Comparison of ENCODE assay signal across 8 cellular contexts in the genomic region with DNA sequence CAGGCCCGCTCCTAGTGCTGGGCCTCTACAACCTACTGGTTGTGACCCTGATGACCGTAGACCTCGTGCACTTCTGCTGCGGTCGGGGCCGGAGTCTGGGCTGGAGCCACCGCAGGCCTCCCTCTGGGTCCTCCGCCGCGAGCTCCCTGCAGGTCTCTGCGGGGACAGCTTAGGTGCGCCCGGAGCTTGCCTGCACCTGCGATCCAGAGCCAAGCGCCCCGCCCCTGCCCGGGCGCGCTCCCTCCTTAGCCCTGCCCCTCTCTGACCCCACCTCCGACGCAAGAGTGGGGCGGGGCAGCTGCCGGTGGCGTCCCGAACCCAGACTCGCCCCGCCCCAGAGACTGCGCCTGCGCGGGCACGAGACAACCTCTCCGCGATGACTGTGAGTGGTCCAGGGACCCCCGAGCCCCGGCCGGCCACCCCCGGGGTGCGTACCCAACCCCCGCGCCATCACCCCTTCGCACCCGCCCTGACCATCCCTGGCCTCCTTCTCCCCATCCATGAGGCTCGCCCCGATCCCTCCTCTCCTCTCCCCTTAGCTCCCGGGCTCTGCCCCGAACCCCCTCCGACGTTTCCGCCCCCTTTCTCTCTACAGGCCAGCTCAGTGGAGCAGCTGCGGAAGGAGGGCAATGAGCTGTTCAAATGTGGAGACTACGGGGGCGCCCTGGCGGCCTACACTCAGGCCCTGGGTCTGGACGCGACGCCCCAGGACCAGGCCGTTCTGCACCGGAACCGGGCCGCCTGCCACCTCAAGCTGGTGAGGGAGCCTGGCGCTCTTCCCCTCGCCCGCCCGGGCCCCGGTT. TPM values are rescaled to one million over a fixed set of nuclear protein-coding genes. Genes with fewer than 3 reads are reported as not detected.
A peak's percentile ranks its signal among the peaks of the same experiment; 100 is the strongest.
DNase-seq lines count a peak whose midpoint lies in the region; ATAC-seq and TF ChIP-seq lines count a peak whose summit lies in the region.

A gene with protein sequence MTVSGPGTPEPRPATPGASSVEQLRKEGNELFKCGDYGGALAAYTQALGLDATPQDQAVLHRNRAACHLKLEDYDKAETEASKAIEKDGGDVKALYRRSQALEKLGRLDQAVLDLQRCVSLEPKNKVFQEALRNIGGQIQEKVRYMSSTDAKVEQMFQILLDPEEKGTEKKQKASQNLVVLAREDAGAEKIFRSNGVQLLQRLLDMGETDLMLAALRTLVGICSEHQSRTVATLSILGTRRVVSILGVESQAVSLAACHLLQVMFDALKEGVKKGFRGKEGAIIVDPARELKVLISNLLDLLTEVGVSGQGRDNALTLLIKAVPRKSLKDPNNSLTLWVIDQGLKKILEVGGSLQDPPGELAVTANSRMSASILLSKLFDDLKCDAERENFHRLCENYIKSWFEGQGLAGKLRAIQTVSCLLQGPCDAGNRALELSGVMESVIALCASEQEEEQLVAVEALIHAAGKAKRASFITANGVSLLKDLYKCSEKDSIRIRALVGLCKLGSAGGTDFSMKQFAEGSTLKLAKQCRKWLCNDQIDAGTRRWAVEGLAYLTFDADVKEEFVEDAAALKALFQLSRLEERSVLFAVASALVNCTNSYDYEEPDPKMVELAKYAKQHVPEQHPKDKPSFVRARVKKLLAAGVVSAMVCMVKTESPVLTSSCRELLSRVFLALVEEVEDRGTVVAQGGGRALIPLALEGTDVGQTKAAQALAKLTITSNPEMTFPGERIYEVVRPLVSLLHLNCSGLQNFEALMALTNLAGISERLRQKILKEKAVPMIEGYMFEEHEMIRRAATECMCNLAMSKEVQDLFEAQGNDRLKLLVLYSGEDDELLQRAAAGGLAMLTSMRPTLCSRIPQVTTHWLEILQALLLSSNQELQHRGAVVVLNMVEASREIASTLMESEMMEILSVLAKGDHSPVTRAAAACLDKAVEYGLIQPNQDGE (plus strand): TSS at position 337 of the 803 bp plus-strand sequence. CDS start 40 bp downstream, at position 377.

- no peak for TF ChIP-seq RAD21 in IMR-90 (IDR thresholded peaks at IDR 0.05; ENCODE audit: low read length)

- no TSS peak for BruUV-seq in IMR-90 (replicated peaks; lab: Mats Ljungman, UMichigan)
- no TSS peak for BruUV-seq in OCI-LY7 (replicated peaks; lab: Mats Ljungman, UMichigan)

- H2AK5ac ChIP-seq in IMR-90 (ENCODE audit: low read depth, low read length): peak within 1 kb of the TSS; percentile 83

- peak within 1 kb of the TSS; percentile 92 for H3K9ac ChIP-seq in IMR-90 (ENCODE audit: low read depth, low read length)
- H3K9ac ChIP-seq in mucosa of rectum (ENCODE audit: low read depth in 1 of 2, low read length in 2 of 2): peak within 1 kb of the TSS; percentile 78 to 84

- H3K27ac ChIP-seq in IMR-90 (ENCODE audit: insufficient read depth, low read length) (peak within 1 kb of the TSS; percentile 79), OCI-LY7 (ENCODE audit: low read depth, low read length, poor library complexity, severe bottlenecking) (peak within 1 kb of the TSS; percentile 48), epithelial cell of prostate (peak within 1 kb of the TSS; percentile 44), mucosa of rectum (ENCODE audit: low read depth in 2 of 2, low read length in 2 of 2) (peak within 1 kb of the TSS; percentile 76 to 85)

- H3K4me3 ChIP-seq in IMR-90 (ENCODE audit: insufficient read depth, low read depth, low read length): peak within 1 kb of the TSS; percentile 76
- H3K4me3 ChIP-seq in OCI-LY7 (ENCODE audit: low read depth, low read length, poor library complexity, severe bottlenecking): peak within 1 kb of the TSS; percentile 75
- H3K4me3 ChIP-seq in mucosa of rectum (ENCODE audit: low read length in 2 of 2): peak within 1 kb of the TSS; percentile 76 to 83

- in situ Hi-C loops in IMR-90 (cut with MboI; ENCODE audit: low sequenced_read_pairs): no loop called here

- H3K18ac ChIP-seq in IMR-90 (ENCODE audit: low read depth, low read length): no peak within 1 kb of the TSS; the same call in 1 of the 2 replicates

- H3K27me3 ChIP-seq in IMR-90 (ENCODE audit: control insufficient read depth, insufficient read depth, low read length) (no peaks in the 10 kb centered on the region), mucosa of rectum (ENCODE audit: control insufficient read depth in 2 of 2, insufficient read depth in 2 of 2, low read length in 2 of 2) (no peaks in the 10 kb centered on the region)

- ATAC-seq in GM21528 (IDR thresholded peaks at IDR 0.05; ENCODE audit: low FRiP score, unreplicated experiment): peak; percentile 65
- peak; percentile 89 for ATAC-seq in IMR-90 (ENCODE audit: low read depth)

- H4K20me1 ChIP-seq in IMR-90 (ENCODE audit: insufficient read depth, low read length): peaks cover 6% of the 10 kb centered on the region; the same call in 1 of the 2 replicates
- no peaks in the 10 kb centered on the region for H4K20me1 ChIP-seq in OCI-LY7 (ENCODE audit: insufficient read depth, low read length)

- no peak within 1 kb of the TSS for H2BK15ac ChIP-seq in IMR-90 (ENCODE audit: low read depth, low read length)

- H4K5ac ChIP-seq in IMR-90 (ENCODE audit: low read depth, low read length): peak within 1 kb of the TSS; percentile 16; the same call in 1 of the 2 replicates

- peak within 1 kb of the TSS; percentile 51 to 75 for H4K8ac ChIP-seq in IMR-90 (ENCODE audit: low read depth in 2 of 2, low read length in 2 of 2)

- H3K79me1 ChIP-seq in IMR-90 (ENCODE audit: low read depth in 1 of 2, low read length in 2 of 2): peaks cover 32 to 59% of the 10 kb centered on the region in 2 experiments

- peak within 1 kb of the TSS; percentile 96 for H2AFZ ChIP-seq in IMR-90 (replicated peaks; ENCODE audit: low read length, poor library complexity)
- H2AFZ ChIP-seq in OCI-LY7 (ENCODE audit: low read length): peak within 1 kb of the TSS; percentile 77

- H2AK9ac ChIP-seq in IMR-90 (replicated peaks; ENCODE audit: low read depth, low read length, poor library complexity): peak within 1 kb of the TSS; percentile 57

- TF ChIP-seq POLR2A in IMR-90 (IDR thresholded peaks at IDR 0.05; ENCODE audit: low read depth, low read length): 0 out of 2 replicates have a peak, but pooled peaks have one; percentile 62

- peak within 1 kb of the TSS; percentile 68; the same call in 1 of the 2 replicates for H2BK120ac ChIP-seq in IMR-90 (ENCODE audit: low read depth, low read length)

- CTCF ChIA-PET in IMR-90 (lab: Yijun Ruan, JAX) (interaction anchor here (0.6 to 2.7 kb wide), 6 partner anchors 8 to 71 kb away, joined by 3 to 9 read pairs (median 6); no protein-coding TSS in a partner anchor), OCI-LY7 (lab: Charles Lee; ENCODE audit: unreplicated experiment) (interaction anchor here (0.6 to 5.1 kb wide), 12 partner anchors 12 to 616 kb away, joined by 3 to 41 read pairs (median 4); a partner anchor contains a TSS)

- H3K9me1 ChIP-seq in IMR-90 (ENCODE audit: insufficient read depth, low read length): peaks cover 13% of the 10 kb centered on the region

- H3K14ac ChIP-seq in IMR-90 (replicated peaks; ENCODE audit: low read depth, low read length): peak within 1 kb of the TSS; percentile 96

- TF ChIP-seq CTCF in IMR-90 (conservative IDR thresholded peaks at IDR 0.05; ENCODE audit: low read depth, low read length): no peak
- peak; percentile 35; the same call in 1 of the 2 replicates for TF ChIP-seq CTCF in OCI-LY7 (conservative IDR thresholded peaks at IDR 0.05; ENCODE audit: low read length)

- H3K4me1 ChIP-seq in IMR-90 (ENCODE audit: control insufficient read depth, insufficient read depth, low read length): peaks cover 9% of the 10 kb centered on the region
- peaks cover 47% of the 10 kb centered on the region for H3K4me1 ChIP-seq in OCI-LY7 (ENCODE audit: insufficient read depth, low read length, poor library complexity, severe bottlenecking)
- peaks cover 38 to 39% of the 10 kb centered on the region in 2 donors for H3K4me1 ChIP-seq in mucosa of rectum (ENCODE audit: control insufficient read depth in 2 of 2, insufficient read depth in 2 of 2, low read length in 2 of 2)

- dilution Hi-C loops in IMR-90 (cut with HindIII; ENCODE audit: low sequenced_read_pairs, unreplicated experiment): no loop called here

- H3K4ac ChIP-seq in IMR-90 (ENCODE audit: low read depth, low read length): peak within 1 kb of the TSS; percentile 81

- peak; percentile 92 for DNase-seq in DMS 273 (lab: John Stamatoyannopoulos, UW; ENCODE audit: unreplicated experiment)
- DNase-seq in IMR-90: peak; percentile 77
- peak; percentile 95 for DNase-seq in OCI-LY7 (ENCODE audit: low spot score)
- DNase-seq in activated T-cell treated with anti-CD3 and anti-CD28 coated beads for 4 hours: peak; percentile 95
- no peak for DNase-seq in epithelial cell of prostate (ENCODE audit: low read depth, low spot score)
- DNase-seq in stimulated activated CD8-positive, alpha-beta memory T cell treated with anti-CD3 and anti-CD28 coated beads, Interleukin-4, amount 100 ng/mL, for 48 hours: peak; percentile 98

- peaks cover 6% of the 10 kb centered on the region; the same call in 1 of the 2 replicates for H3K79me2 ChIP-seq in OCI-LY7 (ENCODE audit: insufficient read depth, low read depth, low read length)

- H4K91ac ChIP-seq in IMR-90 (ENCODE audit: insufficient read depth, low read depth, low read length): peak within 1 kb of the TSS; percentile 32; the same call in 1 of the 2 replicates

- no peaks in the 10 kb centered on the region for H3K9me2 ChIP-seq in OCI-LY7 (ENCODE audit: insufficient read depth, low read length)

- H3K36me3 ChIP-seq in IMR-90 (ENCODE audit: control insufficient read depth, insufficient read depth, low read length) (peaks cover 15% of the 10 kb centered on the region), OCI-LY7 (ENCODE audit: insufficient read depth, low read length) (peaks cover 18% of the 10 kb centered on the region), mucosa of rectum (ENCODE audit: control insufficient read depth in 2 of 2, insufficient read depth in 2 of 2, low read length in 2 of 2) (peaks cover 12 to 16% of the 10 kb centered on the region in 2 donors)

- POLR2A ChIA-PET in IMR-90 (lab: Charles Lee; ENCODE audit: unreplicated experiment) (interaction anchor here (0.7 kb wide), 1 partner anchor 533 kb away, joined by 3 read pairs; no protein-coding TSS in a partner anchor), OCI-LY7 (lab: Charles Lee) (interaction anchor here (0.5 to 7.2 kb wide), 18 partner anchors 9 to 930 kb away, joined by 3 to 58 read pairs (median 3); a partner anchor contains a TSS)

- peak within 1 kb of the TSS; percentile 92 for H3K4me2 ChIP-seq in IMR-90 (ENCODE audit: low read depth, low read length)
- H3K4me2 ChIP-seq in OCI-LY7 (ENCODE audit: low read length): peak within 1 kb of the TSS; percentile 90

- H2BK5ac ChIP-seq in IMR-90 (ENCODE audit: low read depth, low read length, poor library complexity, severe bottlenecking): peak within 1 kb of the TSS; percentile 53

- peak within 1 kb of the TSS; percentile 83 for H3K56ac ChIP-seq in IMR-90 (ENCODE audit: extremely low read depth, insufficient read depth, low read length)

- H3K23ac ChIP-seq in IMR-90 (ENCODE audit: low read depth, low read length): peak within 1 kb of the TSS; percentile 54

- H3K9me3 ChIP-seq in IMR-90 (ENCODE audit: control insufficient read depth, insufficient read depth, low read length) (no peaks in the 10 kb centered on the region), OCI-LY7 (ENCODE audit: low read length) (no peaks in the 10 kb centered on the region), mucosa of rectum (ENCODE audit: control insufficient read depth in 2 of 2, low read length in 2 of 2) (no peaks in the 10 kb centered on the region)

- WGBS in IMR-90 (ENCODE audit: extremely low coverage in 2 of 2, insufficient read length in 1 of 2), 2 experiments: 0% methylated on average over 10 of the region's 65 CpGs; no CpG with 5 or more reads in 1 of the 2 experiments

- H2BK20ac ChIP-seq in IMR-90 (ENCODE audit: low read depth, low read length): no peak within 1 kb of the TSS

- intact Hi-C loops in IMR-90 (cut with micrococcal nuclease): loop anchor here (1.0 to 2.0 kb wide), 3 partner anchors 32 to 615 kb away; a partner anchor contains a TSS
- intact Hi-C loops in OCI-LY7 (cut with micrococcal nuclease; ENCODE audit: unreplicated experiment): loop anchor here (1.0 to 5.0 kb wide), 8 partner anchors 19 to 668 kb away; a partner anchor contains a TSS

RNA-seq across cellular contexts. Expression of the gene that starts here (rescaled TPM):
- total RNA-seq in IMR-90 (2012; rRNA removed): 85.3 and 100 TPM in 2 replicates
- 68.9 and 77.5 TPM in 2 replicates for polyA plus RNA-seq in IMR-90 (2012; rRNA removed)
- polyA plus RNA-seq in IMR-90 (2012; cell fraction: cytosol; rRNA removed): 58.6 and 77.5 TPM in 2 replicates
- 120 and 174 TPM in 2 replicates for polyA plus RNA-seq in IMR-90 (2012; cell fraction: nucleus; rRNA removed; ENCODE audit: low replicate concordance)
- total RNA-seq in OCI-LY7 (2014; rRNA removed; shearing (Covaris generic)): 38.3 and 46.1 TPM in 2 replicates
- 62.3 and 68.0 TPM in 2 replicates for total RNA-seq in OCI-LY7 (2022)
